1 cellular context compared by ENCODE assay signal in the genomic region with DNA sequence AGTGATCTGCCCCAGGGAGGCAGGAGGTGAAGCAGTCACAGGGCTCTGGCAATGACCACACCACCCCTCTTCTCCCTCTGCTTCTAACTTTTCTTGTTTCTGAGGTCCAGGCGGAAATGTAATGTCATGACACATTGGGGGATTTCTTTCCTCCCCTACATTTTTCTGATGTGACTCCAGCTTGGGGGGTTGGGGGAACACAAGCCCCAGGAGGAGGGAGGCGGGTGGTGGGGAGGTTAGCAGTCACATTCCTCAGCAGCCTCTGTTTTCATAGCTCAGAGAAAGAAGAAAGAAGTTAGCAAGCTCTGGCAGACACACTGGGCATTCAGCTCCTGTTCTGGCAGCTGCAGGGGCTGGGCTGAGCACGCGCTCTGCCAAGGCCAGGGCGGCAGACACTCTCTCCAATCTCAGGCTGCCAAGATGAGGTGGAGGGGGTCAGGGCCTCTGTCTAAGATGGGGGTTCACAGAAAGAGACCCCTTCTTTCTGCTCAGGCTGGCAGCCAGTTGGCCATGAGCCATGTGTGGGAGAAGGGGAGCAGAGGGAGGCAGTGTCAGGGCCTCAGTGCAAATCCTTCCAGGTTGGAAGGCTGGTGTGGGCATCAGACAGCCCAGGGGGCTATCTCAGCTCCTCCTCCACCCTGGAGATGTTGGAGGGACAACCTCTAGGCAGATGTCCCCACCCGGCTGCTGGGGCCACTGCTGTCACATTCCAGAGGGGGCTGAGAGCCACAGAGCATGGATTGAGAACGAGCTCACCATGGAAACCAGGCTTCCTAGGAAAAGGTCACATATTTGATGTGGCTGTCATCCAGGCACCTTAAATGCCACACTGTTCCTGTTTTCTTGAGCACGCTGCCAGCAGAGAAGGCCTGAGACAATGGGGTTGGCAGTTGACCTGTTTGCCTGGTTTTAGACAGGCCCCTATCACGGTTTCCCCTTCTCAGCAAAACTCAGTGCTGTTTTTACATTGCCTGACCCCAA.
A peak's percentile ranks its signal among the peaks of the same experiment; 100 is the strongest.
TF ChIP-seq lines count a peak whose summit lies in the region.

No MANE protein-coding gene starts in this region.

TF ChIP-seq in IMR-90, 13 proteins besides CTCF, POLR2A, EP300 and RAD21 (continued from another document):
- TF ChIP-seq, protein P1, sequence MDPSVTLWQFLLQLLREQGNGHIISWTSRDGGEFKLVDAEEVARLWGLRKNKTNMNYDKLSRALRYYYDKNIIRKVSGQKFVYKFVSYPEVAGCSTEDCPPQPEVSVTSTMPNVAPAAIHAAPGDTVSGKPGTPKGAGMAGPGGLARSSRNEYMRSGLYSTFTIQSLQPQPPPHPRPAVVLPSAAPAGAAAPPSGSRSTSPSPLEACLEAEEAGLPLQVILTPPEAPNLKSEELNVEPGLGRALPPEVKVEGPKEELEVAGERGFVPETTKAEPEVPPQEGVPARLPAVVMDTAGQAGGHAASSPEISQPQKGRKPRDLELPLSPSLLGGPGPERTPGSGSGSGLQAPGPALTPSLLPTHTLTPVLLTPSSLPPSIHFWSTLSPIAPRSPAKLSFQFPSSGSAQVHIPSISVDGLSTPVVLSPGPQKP (IDR thresholded peaks at IDR 0.05; ENCODE audit: borderline replicate concordance, low read depth, low read length) = no peak
- TF ChIP-seq MAZ (IDR thresholded peaks at IDR 0.05; ENCODE audit: borderline replicate concordance, low read depth, low read length) (peak; percentile 94), NFE2L2 (IDR thresholded peaks at IDR 0.05; ENCODE audit: low read depth, low read length) (0 out of 2 replicates have a peak, but pooled peaks have one; percentile 45), RFX5 (IDR thresholded peaks at IDR 0.05; ENCODE audit: low read depth, low read length) (no peak), BHLHE40 (IDR thresholded peaks at IDR 0.05; ENCODE audit: low read depth, low read length) (peak; percentile 53; the same call in 1 of the 2 replicates), MAFK (IDR thresholded peaks at IDR 0.05; ENCODE audit: low read depth, low read length) (no peak), FOS (IDR thresholded peaks at IDR 0.05; ENCODE audit: low read depth, low read length) (peak; percentile 78), MXI1 (IDR thresholded peaks at IDR 0.05; ENCODE audit: borderline replicate concordance, low read depth, low read length) (peak; percentile 16; the same call in 1 of the 2 replicates)
- TF ChIP-seq, protein P2, sequence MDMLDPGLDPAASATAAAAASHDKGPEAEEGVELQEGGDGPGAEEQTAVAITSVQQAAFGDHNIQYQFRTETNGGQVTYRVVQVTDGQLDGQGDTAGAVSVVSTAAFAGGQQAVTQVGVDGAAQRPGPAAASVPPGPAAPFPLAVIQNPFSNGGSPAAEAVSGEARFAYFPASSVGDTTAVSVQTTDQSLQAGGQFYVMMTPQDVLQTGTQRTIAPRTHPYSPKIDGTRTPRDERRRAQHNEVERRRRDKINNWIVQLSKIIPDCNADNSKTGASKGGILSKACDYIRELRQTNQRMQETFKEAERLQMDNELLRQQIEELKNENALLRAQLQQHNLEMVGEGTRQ (IDR thresholded peaks at IDR 0.05; ENCODE audit: low read depth, low read length) = no peak
